14 cellular contexts compared by ENCODE assay signal in genomic region chr2:187934236-187934635, GRCh38.
DNase-seq lines count a peak whose midpoint lies in the region; ATAC-seq, FAIRE-seq and TF ChIP-seq lines count a peak whose summit lies in the region.
"Had no signal": no experiment of that assay in that cellular context is flagged by ENCODE, and none has a peak within 500 bp of the region (broad histone marks: within the 10 kb centered on the region; RNA-seq: fewer than 3 reads in every experiment).

No MANE protein-coding gene starts in this region.

- WGBS in right cardiac atrium, result 46% methylated on average over 6 of the region's 6 CpGs
- WGBS in heart right ventricle, 2 donors, result 48 to 53% methylated on average over 6 of the region's 6 CpGs
- WGBS in endodermal cell (ENCODE audit: insufficient coverage in 1 of 2, insufficient read length in 1 of 2), 2 experiments, result 95 to 100% methylated on average over 5 to 6 of the region's 6 CpGs
- WGBS in psoas muscle, 3 donors, result 35 to 40% (median 37%) methylated on average over 6 of the region's 6 CpGs
- 65 to 77% (median 77%) methylated on average over 6 of the region's 6 CpGs for WGBS in small intestine, 3 donors

- H3K27me3 ChIP-seq in right cardiac atrium (ENCODE audit: control insufficient read depth, insufficient read depth), result no peaks in the 10 kb centered on the region
- peaks cover 0 to 3% (median 0%) of the 10 kb centered on the region in 7 donors for H3K27me3 ChIP-seq in heart right ventricle
- H3K27me3 ChIP-seq in endodermal cell (ENCODE audit: control insufficient read depth, insufficient read depth, low read length, poor library complexity, severe bottlenecking), result no peaks in the 10 kb centered on the region
- no peaks in the 10 kb centered on the region for H3K27me3 ChIP-seq in psoas muscle (ENCODE audit: insufficient read depth in 3 of 3, low read length in 2 of 3)
- no peaks in the 10 kb centered on the region for H3K27me3 ChIP-seq in small intestine (ENCODE audit: control insufficient read depth in 2 of 2, insufficient read depth in 2 of 2, low read length in 2 of 2)
- H3K27me3 ChIP-seq: BLaER1 had no signal

- no peaks in the 10 kb centered on the region for H3K9me3 Mint-ChIP-seq in endodermal cell
- H3K9me3 Mint-ChIP-seq: HFFc6 had no signal

- H3K36me3 ChIP-seq in heart right ventricle (no peaks in the 10 kb centered on the region), endodermal cell (ENCODE audit: control insufficient read depth, insufficient read depth, low read length) (no peaks in the 10 kb centered on the region), psoas muscle (ENCODE audit: insufficient read depth in 1 of 2, low read depth in 1 of 2) (no peaks in the 10 kb centered on the region), small intestine (ENCODE audit: control insufficient read depth in 2 of 2, insufficient read depth in 2 of 2, low read length in 2 of 2) (no peaks in the 10 kb centered on the region)
- H3K36me3 ChIP-seq: BLaER1 had no signal

- H3K9me3 ChIP-seq in right cardiac atrium (ENCODE audit: control insufficient read depth, low read length), result no peaks in the 10 kb centered on the region
- H3K9me3 ChIP-seq in heart right ventricle, result peaks cover 0 to 5% (median 0%) of the 10 kb centered on the region in 11 donors
- H3K9me3 ChIP-seq in endodermal cell (ENCODE audit: control insufficient read depth, low read length), result no peaks in the 10 kb centered on the region
- no peaks in the 10 kb centered on the region for H3K9me3 ChIP-seq in psoas muscle
- no peaks in the 10 kb centered on the region for H3K9me3 ChIP-seq in small intestine (ENCODE audit: control insufficient read depth, low read depth)
- H3K9me3 ChIP-seq: BLaER1 had no signal

- no peak overlapping the region for H3K4me3 Mint-ChIP-seq in endodermal cell
- H3K4me3 Mint-ChIP-seq: CD8-positive, alpha-beta memory T cell; HFFc6 had no signal

- ATAC-seq in right cardiac atrium (peak; percentile 53 to 58), heart right ventricle (no peak), psoas muscle (peak in 3 of 4 donors; percentile 19 to 31 (median 26))

- peak overlapping the region; percentile 26 for H3K27ac ChIP-seq in right cardiac atrium (ENCODE audit: low read length)
- H3K27ac ChIP-seq in heart right ventricle, result no peak overlapping the region
- H3K27ac ChIP-seq in endodermal cell (ENCODE audit: low read depth, low read length), result no peak overlapping the region
- no peak overlapping the region for H3K27ac ChIP-seq in psoas muscle
- H3K27ac ChIP-seq in small intestine (ENCODE audit: low read depth in 1 of 2, low read length in 1 of 2), result no peak overlapping the region
- H3K27ac ChIP-seq: BLaER1 had no signal

- H3K4me1 ChIP-seq in right cardiac atrium (ENCODE audit: control insufficient read depth, insufficient read depth, low read length) (peaks cover 2% of the 10 kb centered on the region), heart right ventricle (no peaks in the 10 kb centered on the region), endodermal cell (ENCODE audit: control insufficient read depth, insufficient read depth, low read length) (peaks cover 6% of the 10 kb centered on the region), psoas muscle (no peaks in the 10 kb centered on the region), small intestine (ENCODE audit: control insufficient read depth in 2 of 2, insufficient read depth in 1 of 2, low read depth in 1 of 2, low read length in 1 of 2) (no peaks in the 10 kb centered on the region)
- H3K4me1 ChIP-seq: BLaER1 had no signal

- H3K36me3 Mint-ChIP-seq in endodermal cell (ENCODE audit: low read depth), result peaks cover 2% of the 10 kb centered on the region
- H3K36me3 Mint-ChIP-seq: CD8-positive, alpha-beta memory T cell had no signal

- H3K27me3 Mint-ChIP-seq in endodermal cell (ENCODE audit: insufficient read depth), result no peaks in the 10 kb centered on the region
- H3K27me3 Mint-ChIP-seq: CD8-positive, alpha-beta memory T cell had no signal

- H3K9ac ChIP-seq in endodermal cell (ENCODE audit: extremely low read depth, low read length, poor library complexity, severe bottlenecking), result no peak overlapping the region
- H3K9ac ChIP-seq: BLaER1 had no signal

- DNase-seq in right cardiac atrium (peak in 1 of 3 donors; percentile 31), heart right ventricle (no peak), endodermal cell (no peak), psoas muscle (no peak), small intestine (no peak), COR-L47 (lab: John Stamatoyannopoulos, UW) (no peak), NCI-H69 (lab: John Stamatoyannopoulos, UW) (no peak)
- DNase-seq: 8988T; AML-193; CD8-positive, alpha-beta memory T cell; DMS 273 treated with DMSO at 0.1 percent for 48 hours; HCEC 1CT; HFFc6 had no signal

- no peak for FAIRE-seq in small intestine (lab: Jason Lieb, UNC)

- TF ChIP-seq CTCF in heart right ventricle (IDR thresholded peaks at IDR 0.05) (no peak), endodermal cell (conservative IDR thresholded peaks at IDR 0.05) (peak; percentile 16), psoas muscle (IDR thresholded peaks at IDR 0.05) (no peak)

- H3K4me3 ChIP-seq in right cardiac atrium (ENCODE audit: low read length), result no peak overlapping the region
- no peak overlapping the region for H3K4me3 ChIP-seq in heart right ventricle
- no peak overlapping the region for H3K4me3 ChIP-seq in endodermal cell (ENCODE audit: low read length)
- H3K4me3 ChIP-seq in psoas muscle, result no peak overlapping the region
- H3K4me3 ChIP-seq in small intestine (ENCODE audit: low read depth in 1 of 2, low read length in 2 of 2), result no peak overlapping the region
- H3K4me3 ChIP-seq: BLaER1 had no signal

- no peak overlapping the region for H3K27ac Mint-ChIP-seq in endodermal cell
- H3K27ac Mint-ChIP-seq: CD8-positive, alpha-beta memory T cell; HFFc6 had no signal

- H3K4me1 Mint-ChIP-seq in endodermal cell, result no peaks in the 10 kb centered on the region
- H3K4me1 Mint-ChIP-seq: CD8-positive, alpha-beta memory T cell had no signal

- intact Hi-C loops in right cardiac atrium (cut with DNase I), result no loop called here
- intact Hi-C loops in heart right ventricle (cut with DNase I), result no loop called here
- intact Hi-C loops in psoas muscle (cut with DNase I), result no loop called here

Comparison
In these comparisons a context has a peak if more than half of its experiments do, and no peak if none do; other contexts are left out.
1. ATAC-seq: peak in right cardiac atrium (2 of 2) and psoas muscle (3 of 4); none in heart right ventricle (0 of 8).